In the genomic region with DNA sequence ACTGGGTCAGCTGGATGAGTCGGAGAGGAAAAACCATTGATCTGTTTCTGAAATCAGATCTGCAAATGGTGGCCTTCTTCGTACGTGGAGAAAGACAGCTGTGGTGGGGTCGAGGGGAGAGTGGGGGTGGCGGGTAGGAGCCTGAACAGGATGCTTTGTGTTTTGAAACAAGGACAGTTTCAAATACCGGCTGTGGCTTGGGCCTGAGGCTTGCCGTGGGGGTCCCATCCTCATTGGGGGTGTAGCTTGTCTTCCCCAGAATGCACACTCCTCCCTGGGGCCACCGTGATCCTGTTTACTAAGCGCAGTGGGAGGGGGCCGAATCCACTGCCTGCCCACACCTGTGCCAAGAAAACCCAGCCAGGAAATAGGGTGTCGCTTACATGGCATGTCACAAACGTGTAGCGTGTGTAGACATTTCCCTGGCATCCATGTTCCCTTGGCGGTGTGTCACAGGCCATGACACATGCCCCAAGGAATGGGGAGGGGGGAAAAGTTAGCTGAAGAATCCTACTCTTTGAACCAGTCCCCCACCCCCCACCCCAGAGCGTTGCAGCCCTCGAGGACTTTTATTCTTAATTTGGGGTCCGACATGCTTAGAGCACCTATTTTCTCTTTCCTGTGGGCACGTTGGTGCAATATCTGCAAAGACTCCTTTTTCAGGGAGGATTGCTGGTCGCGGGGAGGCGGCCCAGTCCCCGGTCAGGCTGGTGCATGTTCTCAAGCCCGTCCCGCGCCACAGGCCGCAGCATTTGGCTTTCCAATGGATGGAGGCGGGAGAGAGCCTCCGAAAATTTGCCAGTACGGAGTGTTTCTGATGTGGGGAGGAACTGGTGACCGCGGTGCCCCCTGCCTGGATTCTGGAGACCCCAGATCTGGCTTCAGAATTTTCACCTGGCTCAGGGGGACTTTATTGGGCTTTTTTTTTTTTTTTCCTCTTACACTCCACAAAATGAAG, we compare ENCODE assay signal across 8 cellular contexts. TPM values are rescaled to one million over a fixed set of nuclear protein-coding genes. Genes with fewer than 3 reads are reported as not detected.
DNase-seq lines count a peak whose midpoint lies in the region; FAIRE-seq and TF ChIP-seq lines count a peak whose summit lies in the region.

No MANE protein-coding gene starts in this region.

- peak overlapping the region; percentile 85 for H3K4me2 ChIP-seq in PC-9

- DNase-seq in NCI-H345 (lab: John Stamatoyannopoulos, UW) = peak; percentile 26
- DNase-seq in NCI-H345 treated with DMSO at 0.1 percent for 48 hours (lab: John Stamatoyannopoulos, UW; ENCODE audit: unreplicated experiment) = no peak
- DNase-seq in PC-9 = peak; percentile 35 to 77
- DNase-seq in coronary artery (ENCODE audit: low spot score) = no peak
- peak; percentile 53 for DNase-seq in urothelium cell line (ENCODE audit: low spot score)
- DNase-seq in mucosa of gallbladder (ENCODE audit: low spot score) = no peak
- DNase-seq in medulla oblongata (ENCODE audit: extremely low spot score) = no peak

- H3K36me3 ChIP-seq in PC-9 (ENCODE audit: low read depth) = no peaks in the 10 kb centered on the region

- no peaks in the 10 kb centered on the region for H3K9me2 ChIP-seq in PC-9 (ENCODE audit: insufficient read depth)

- POLR2A ChIA-PET in PC-9 (lab: Charles Lee; ENCODE audit: unreplicated experiment) = interaction anchor here (0.6 to 0.8 kb wide), 2 partner anchors 47 to 304 kb away, joined by 3 to 6 read pairs; no protein-coding TSS in a partner anchor

- H3K27me3 ChIP-seq in PC-9 (ENCODE audit: insufficient read depth, low read depth) (no peaks in the 10 kb centered on the region), mononuclear cell (ENCODE audit: insufficient read depth, low read length) (no peaks in the 10 kb centered on the region)

- TSS peak; percentile 27 for BruUV-seq in PC-9 (replicated peaks; lab: Mats Ljungman, UMichigan)

- H4K20me1 ChIP-seq in PC-9 (ENCODE audit: insufficient read depth) = peaks cover 38% of the 10 kb centered on the region

- H3K4me1 ChIP-seq in PC-9 (replicated peaks; ENCODE audit: insufficient read depth) = peaks cover 25% of the 10 kb centered on the region
- peaks cover 72% of the 10 kb centered on the region for H3K4me1 ChIP-seq in mononuclear cell (ENCODE audit: insufficient read depth, low read length)

- H3K9me3 ChIP-seq in PC-9 (ENCODE audit: insufficient read depth, low read depth) (no peaks in the 10 kb centered on the region), mononuclear cell (ENCODE audit: low read depth, low read length) (no peaks in the 10 kb centered on the region)

- H3K4me3 ChIP-seq in PC-9 = peak overlapping the region; percentile 92
- peak overlapping the region; percentile 94 for H3K4me3 ChIP-seq in coronary artery
- peak overlapping the region; percentile 84 for H3K4me3 ChIP-seq in mononuclear cell (ENCODE audit: low read length)

- H3K27ac ChIP-seq in PC-9 (peak overlapping the region; percentile 81), coronary artery (peak overlapping the region; percentile 34 to 84)

- TF ChIP-seq CTCF in PC-9 (conservative IDR thresholded peaks at IDR 0.05) = no peak
- TF ChIP-seq CTCF in coronary artery (IDR thresholded peaks at IDR 0.05) = no peak

- CTCF ChIA-PET in PC-9 (lab: Charles Lee) = interaction anchor here (0.6 kb wide), 1 partner anchor 283 kb away, joined by 3 read pairs; no protein-coding TSS in a partner anchor

- intact Hi-C loops in PC-9 (cut with micrococcal nuclease; ENCODE audit: unreplicated experiment) = loop anchor here (1.0 to 5.0 kb wide), 3 partner anchors 47 to 186 kb away; no protein-coding TSS in a partner anchor

- 0 out of 2 replicates have a peak overlapping the region, but pooled peaks have one; percentile 20 for H2AFZ ChIP-seq in PC-9

- H3K79me2 ChIP-seq in PC-9 (ENCODE audit: low read depth) = peaks cover 66% of the 10 kb centered on the region

- peak; percentile 56 for FAIRE-seq in urothelium cell line (lab: Jason Lieb, UNC)

- H3F3A ChIP-seq in PC-9 (ENCODE audit: insufficient read depth, low read depth) = peaks cover 32% of the 10 kb centered on the region; the same call in 1 of the 2 replicates

RNA-seq across cellular contexts. Expression of a gene that starts 2.0 kb away (rescaled TPM):
- 92.1 and 96.6 TPM in 2 replicates for total RNA-seq in PC-9 (2021)
- total RNA-seq in mononuclear cell = 29.6 TPM
- total RNA-seq in mucosa of gallbladder = 95.5 TPM

Comparison
In these comparisons a context has a peak if more than half of its experiments do, and no peak if none do; other contexts are left out.
1. DNase-seq: peak in NCI-H345 (single experiment), PC-9 (2 of 2) and urothelium cell line (single experiment); none in NCI-H345 treated with DMSO at 0.1 percent for 48 hours (single experiment), coronary artery (single experiment), mucosa of gallbladder (single experiment) and medulla oblongata (single experiment).
2. Peak in every context shown above with its lines, with median percentiles within 50 percentile points of each other: H3K4me3 ChIP-seq.